Comparison of ENCODE assay signal across 1 cellular context in genomic region chr17:1473170-1473569, GRCh38.
TF ChIP-seq lines count a peak whose summit lies in the region.

No MANE protein-coding gene starts in this region.

TF ChIP-seq in GM23338, 12 proteins besides CTCF, POLR2A, EP300 and RAD21 (continued from another document):
- TF ChIP-seq, protein P1, sequence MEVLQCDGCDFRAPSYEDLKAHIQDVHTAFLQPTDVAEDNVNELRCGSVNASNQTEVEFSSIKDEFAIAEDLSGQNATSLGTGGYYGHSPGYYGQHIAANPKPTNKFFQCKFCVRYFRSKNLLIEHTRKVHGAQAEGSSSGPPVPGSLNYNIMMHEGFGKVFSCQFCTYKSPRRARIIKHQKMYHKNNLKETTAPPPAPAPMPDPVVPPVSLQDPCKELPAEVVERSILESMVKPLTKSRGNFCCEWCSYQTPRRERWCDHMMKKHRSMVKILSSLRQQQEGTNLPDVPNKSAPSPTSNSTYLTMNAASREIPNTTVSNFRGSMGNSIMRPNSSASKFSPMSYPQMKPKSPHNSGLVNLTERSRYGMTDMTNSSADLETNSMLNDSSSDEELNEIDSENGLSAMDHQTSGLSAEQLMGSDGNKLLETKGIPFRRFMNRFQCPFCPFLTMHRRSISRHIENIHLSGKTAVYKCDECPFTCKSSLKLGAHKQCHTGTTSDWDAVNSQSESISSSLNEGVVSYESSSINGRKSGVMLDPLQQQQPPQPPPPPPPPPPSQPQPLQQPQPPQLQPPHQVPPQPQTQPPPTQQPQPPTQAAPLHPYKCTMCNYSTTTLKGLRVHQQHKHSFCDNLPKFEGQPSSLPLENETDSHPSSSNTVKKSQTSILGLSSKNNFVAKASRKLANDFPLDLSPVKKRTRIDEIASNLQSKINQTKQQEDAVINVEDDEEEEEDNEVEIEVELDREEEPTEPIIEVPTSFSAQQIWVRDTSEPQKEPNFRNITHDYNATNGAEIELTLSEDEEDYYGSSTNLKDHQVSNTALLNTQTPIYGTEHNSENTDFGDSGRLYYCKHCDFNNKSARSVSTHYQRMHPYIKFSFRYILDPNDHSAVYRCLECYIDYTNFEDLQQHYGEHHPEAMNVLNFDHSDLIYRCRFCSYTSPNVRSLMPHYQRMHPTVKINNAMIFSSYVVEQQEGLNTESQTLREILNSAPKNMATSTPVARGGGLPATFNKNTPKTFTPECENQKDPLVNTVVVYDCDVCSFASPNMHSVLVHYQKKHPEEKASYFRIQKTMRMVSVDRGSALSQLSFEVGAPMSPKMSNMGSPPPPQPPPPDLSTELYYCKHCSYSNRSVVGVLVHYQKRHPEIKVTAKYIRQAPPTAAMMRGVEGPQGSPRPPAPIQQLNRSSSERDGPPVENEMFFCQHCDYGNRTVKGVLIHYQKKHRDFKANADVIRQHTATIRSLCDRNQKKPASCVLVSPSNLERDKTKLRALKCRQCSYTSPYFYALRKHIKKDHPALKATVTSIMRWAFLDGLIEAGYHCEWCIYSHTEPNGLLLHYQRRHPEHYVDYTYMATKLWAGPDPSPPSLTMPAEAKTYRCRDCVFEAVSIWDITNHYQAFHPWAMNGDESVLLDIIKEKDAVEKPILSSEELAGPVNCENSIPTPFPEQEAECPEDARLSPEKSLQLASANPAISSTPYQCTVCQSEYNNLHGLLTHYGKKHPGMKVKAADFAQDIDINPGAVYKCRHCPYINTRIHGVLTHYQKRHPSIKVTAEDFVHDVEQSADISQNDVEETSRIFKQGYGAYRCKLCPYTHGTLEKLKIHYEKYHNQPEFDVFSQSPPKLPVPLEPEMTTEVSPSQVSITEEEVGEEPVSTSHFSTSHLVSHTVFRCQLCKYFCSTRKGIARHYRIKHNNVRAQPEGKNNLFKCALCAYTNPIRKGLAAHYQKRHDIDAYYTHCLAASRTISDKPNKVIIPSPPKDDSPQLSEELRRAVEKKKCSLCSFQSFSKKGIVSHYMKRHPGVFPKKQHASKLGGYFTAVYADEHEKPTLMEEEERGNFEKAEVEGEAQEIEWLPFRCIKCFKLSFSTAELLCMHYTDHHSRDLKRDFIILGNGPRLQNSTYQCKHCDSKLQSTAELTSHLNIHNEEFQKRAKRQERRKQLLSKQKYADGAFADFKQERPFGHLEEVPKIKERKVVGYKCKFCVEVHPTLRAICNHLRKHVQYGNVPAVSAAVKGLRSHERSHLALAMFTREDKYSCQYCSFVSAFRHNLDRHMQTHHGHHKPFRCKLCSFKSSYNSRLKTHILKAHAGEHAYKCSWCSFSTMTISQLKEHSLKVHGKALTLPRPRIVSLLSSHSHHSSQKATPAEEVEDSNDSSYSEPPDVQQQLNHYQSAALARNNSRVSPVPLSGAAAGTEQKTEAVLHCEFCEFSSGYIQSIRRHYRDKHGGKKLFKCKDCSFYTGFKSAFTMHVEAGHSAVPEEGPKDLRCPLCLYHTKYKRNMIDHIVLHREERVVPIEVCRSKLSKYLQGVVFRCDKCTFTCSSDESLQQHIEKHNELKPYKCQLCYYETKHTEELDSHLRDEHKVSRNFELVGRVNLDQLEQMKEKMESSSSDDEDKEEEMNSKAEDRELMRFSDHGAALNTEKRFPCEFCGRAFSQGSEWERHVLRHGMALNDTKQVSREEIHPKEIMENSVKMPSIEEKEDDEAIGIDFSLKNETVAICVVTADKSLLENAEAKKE (CRISPR knock-in tag; IDR thresholded peaks at IDR 0.05) = no peak
- TF ChIP-seq, protein P2, sequence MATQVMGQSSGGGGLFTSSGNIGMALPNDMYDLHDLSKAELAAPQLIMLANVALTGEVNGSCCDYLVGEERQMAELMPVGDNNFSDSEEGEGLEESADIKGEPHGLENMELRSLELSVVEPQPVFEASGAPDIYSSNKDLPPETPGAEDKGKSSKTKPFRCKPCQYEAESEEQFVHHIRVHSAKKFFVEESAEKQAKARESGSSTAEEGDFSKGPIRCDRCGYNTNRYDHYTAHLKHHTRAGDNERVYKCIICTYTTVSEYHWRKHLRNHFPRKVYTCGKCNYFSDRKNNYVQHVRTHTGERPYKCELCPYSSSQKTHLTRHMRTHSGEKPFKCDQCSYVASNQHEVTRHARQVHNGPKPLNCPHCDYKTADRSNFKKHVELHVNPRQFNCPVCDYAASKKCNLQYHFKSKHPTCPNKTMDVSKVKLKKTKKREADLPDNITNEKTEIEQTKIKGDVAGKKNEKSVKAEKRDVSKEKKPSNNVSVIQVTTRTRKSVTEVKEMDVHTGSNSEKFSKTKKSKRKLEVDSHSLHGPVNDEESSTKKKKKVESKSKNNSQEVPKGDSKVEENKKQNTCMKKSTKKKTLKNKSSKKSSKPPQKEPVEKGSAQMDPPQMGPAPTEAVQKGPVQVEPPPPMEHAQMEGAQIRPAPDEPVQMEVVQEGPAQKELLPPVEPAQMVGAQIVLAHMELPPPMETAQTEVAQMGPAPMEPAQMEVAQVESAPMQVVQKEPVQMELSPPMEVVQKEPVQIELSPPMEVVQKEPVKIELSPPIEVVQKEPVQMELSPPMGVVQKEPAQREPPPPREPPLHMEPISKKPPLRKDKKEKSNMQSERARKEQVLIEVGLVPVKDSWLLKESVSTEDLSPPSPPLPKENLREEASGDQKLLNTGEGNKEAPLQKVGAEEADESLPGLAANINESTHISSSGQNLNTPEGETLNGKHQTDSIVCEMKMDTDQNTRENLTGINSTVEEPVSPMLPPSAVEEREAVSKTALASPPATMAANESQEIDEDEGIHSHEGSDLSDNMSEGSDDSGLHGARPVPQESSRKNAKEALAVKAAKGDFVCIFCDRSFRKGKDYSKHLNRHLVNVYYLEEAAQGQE (IDR thresholded peaks at IDR 0.05; ENCODE audit: unreplicated experiment) = no peak
- TF ChIP-seq JUNB (IDR thresholded peaks at IDR 0.05; ENCODE audit: unreplicated experiment) = no peak
- no peak for TF ChIP-seq POLR2AphosphoS5 (IDR thresholded peaks at IDR 0.05; ENCODE audit: low read depth)
- no peak for TF ChIP-seq NANOG (IDR thresholded peaks at IDR 0.05; ENCODE audit: borderline replicate concordance)
- TF ChIP-seq EZH2phosphoT487 (IDR thresholded peaks at IDR 0.05; ENCODE audit: unreplicated experiment) = no peak
- TF ChIP-seq CREB1 (CRISPR knock-in tag; IDR thresholded peaks at IDR 0.05; ENCODE audit: low read depth) = no peak
- no peak for TF ChIP-seq ZNF114 (CRISPR knock-in tag; IDR thresholded peaks at IDR 0.05)
- TF ChIP-seq, protein P3, sequence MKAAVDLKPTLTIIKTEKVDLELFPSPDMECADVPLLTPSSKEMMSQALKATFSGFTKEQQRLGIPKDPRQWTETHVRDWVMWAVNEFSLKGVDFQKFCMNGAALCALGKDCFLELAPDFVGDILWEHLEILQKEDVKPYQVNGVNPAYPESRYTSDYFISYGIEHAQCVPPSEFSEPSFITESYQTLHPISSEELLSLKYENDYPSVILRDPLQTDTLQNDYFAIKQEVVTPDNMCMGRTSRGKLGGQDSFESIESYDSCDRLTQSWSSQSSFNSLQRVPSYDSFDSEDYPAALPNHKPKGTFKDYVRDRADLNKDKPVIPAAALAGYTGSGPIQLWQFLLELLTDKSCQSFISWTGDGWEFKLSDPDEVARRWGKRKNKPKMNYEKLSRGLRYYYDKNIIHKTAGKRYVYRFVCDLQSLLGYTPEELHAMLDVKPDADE (IDR thresholded peaks at IDR 0.05) = no peak
- no peak for TF ChIP-seq STAT1 (IDR thresholded peaks at IDR 0.05; ENCODE audit: unreplicated experiment)
- TF ChIP-seq ZNF331 (CRISPR knock-in tag; IDR thresholded peaks at IDR 0.05; ENCODE audit: low read depth) = no peak
